ENCODE assay signal across 1 cellular context in genomic region chr17:40819528-40820125, GRCh38.
TF ChIP-seq lines count a peak whose summit lies in the region.

No MANE protein-coding gene starts in this region.

TF ChIP-seq in H1, 55 proteins besides CTCF, POLR2A, EP300 and RAD21:
- TF ChIP-seq SAP30 (IDR thresholded peaks at IDR 0.05; ENCODE audit: insufficient read depth, insufficient replicate concordance, low read length) (no peak), RFX5 (IDR thresholded peaks at IDR 0.05; ENCODE audit: borderline replicate concordance, low read depth, low read length) (no peak)
- TF ChIP-seq, protein P1, sequence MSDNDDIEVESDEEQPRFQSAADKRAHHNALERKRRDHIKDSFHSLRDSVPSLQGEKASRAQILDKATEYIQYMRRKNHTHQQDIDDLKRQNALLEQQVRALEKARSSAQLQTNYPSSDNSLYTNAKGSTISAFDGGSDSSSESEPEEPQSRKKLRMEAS (IDR thresholded peaks at IDR 0.05): no peak
